Comparison of ENCODE assay signal across 1 cellular context in genomic region chr2:1542971-1543370, GRCh38.
TF ChIP-seq lines count a peak whose summit lies in the region.

No MANE protein-coding gene starts in this region.

TF ChIP-seq in IMR-90, 13 proteins besides CTCF, POLR2A, EP300 and RAD21 (continued from another document):
- TF ChIP-seq, protein P1, sequence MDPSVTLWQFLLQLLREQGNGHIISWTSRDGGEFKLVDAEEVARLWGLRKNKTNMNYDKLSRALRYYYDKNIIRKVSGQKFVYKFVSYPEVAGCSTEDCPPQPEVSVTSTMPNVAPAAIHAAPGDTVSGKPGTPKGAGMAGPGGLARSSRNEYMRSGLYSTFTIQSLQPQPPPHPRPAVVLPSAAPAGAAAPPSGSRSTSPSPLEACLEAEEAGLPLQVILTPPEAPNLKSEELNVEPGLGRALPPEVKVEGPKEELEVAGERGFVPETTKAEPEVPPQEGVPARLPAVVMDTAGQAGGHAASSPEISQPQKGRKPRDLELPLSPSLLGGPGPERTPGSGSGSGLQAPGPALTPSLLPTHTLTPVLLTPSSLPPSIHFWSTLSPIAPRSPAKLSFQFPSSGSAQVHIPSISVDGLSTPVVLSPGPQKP (IDR thresholded peaks at IDR 0.05; ENCODE audit: borderline replicate concordance, low read depth, low read length), result no peak
- TF ChIP-seq RFX5 (IDR thresholded peaks at IDR 0.05; ENCODE audit: low read depth, low read length), result no peak
